Comparison of ENCODE assay signal across 1 cellular context in genomic region chr22:31753634-31754471, GRCh38.
A peak's percentile ranks its signal among the peaks of the same experiment; 100 is the strongest.
TF ChIP-seq lines count a peak whose summit lies in the region.

Gene DEPDC5, plus strand, starts transcription at chr22:31754019. Its CDS starts 903 bp downstream, at chr22:31754922.

TF ChIP-seq in HepG2, 621 proteins besides CTCF, POLR2A, EP300 and RAD21 (continued from another document and continues in another):
- TF ChIP-seq, protein P1, sequence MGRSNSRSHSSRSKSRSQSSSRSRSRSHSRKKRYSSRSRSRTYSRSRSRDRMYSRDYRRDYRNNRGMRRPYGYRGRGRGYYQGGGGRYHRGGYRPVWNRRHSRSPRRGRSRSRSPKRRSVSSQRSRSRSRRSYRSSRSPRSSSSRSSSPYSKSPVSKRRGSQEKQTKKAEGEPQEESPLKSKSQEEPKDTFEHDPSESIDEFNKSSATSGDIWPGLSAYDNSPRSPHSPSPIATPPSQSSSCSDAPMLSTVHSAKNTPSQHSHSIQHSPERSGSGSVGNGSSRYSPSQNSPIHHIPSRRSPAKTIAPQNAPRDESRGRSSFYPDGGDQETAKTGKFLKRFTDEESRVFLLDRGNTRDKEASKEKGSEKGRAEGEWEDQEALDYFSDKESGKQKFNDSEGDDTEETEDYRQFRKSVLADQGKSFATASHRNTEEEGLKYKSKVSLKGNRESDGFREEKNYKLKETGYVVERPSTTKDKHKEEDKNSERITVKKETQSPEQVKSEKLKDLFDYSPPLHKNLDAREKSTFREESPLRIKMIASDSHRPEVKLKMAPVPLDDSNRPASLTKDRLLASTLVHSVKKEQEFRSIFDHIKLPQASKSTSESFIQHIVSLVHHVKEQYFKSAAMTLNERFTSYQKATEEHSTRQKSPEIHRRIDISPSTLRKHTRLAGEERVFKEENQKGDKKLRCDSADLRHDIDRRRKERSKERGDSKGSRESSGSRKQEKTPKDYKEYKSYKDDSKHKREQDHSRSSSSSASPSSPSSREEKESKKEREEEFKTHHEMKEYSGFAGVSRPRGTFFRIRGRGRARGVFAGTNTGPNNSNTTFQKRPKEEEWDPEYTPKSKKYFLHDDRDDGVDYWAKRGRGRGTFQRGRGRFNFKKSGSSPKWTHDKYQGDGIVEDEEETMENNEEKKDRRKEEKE (IDR thresholded peaks at IDR 0.05) = no peak
- TF ChIP-seq HDAC1 (CRISPR knock-in tag; IDR thresholded peaks at IDR 0.05) (peak; percentile 89), KAT2B (IDR thresholded peaks at IDR 0.05; ENCODE audit: borderline replicate concordance, low read depth, low read length) (no peak), REL (CRISPR knock-in tag; conservative IDR thresholded peaks at IDR 0.05) (0 out of 2 replicates have a peak, but pooled peaks have one; percentile 58), ZNF331 (CRISPR knock-in tag; IDR thresholded peaks at IDR 0.05) (no peak; the same call in none of the 2 replicates), ZNF263 (CRISPR knock-in tag; IDR thresholded peaks at IDR 0.05) (no peak), ZNF775 (CRISPR knock-in tag; IDR thresholded peaks at IDR 0.05; ENCODE audit: borderline replicate concordance) (no peak), SRSF1 (optimal IDR thresholded peaks at IDR 0.05; ENCODE audit: low read depth, low read length) (no peak), GPN1 (CRISPR knock-in tag; IDR thresholded peaks at IDR 0.05; ENCODE audit: borderline replicate concordance) (no peak), ISL2 (CRISPR knock-in tag; IDR thresholded peaks at IDR 0.05) (peak; percentile 64; the same call in 1 of the 2 replicates), ZMAT5 (CRISPR knock-in tag; IDR thresholded peaks at IDR 0.05; ENCODE audit: borderline replicate concordance, low read depth) (no peak), ATF7-NPFF (CRISPR knock-in tag; IDR thresholded peaks at IDR 0.05; ENCODE audit: low read depth) (peak; percentile 27; the same call in 1 of the 2 replicates), ZBTB7A (CRISPR knock-in tag; IDR thresholded peaks at IDR 0.05) (0 out of 2 replicates have a peak, but pooled peaks have one; percentile 17), ZNF781 (CRISPR knock-in tag; IDR thresholded peaks at IDR 0.05; ENCODE audit: borderline replicate concordance, not compliant biosample characterization) (peak; percentile 4), ZNF720 (CRISPR knock-in tag; IDR thresholded peaks at IDR 0.05) (no peak), ZNF142 (CRISPR knock-in tag; IDR thresholded peaks at IDR 0.05) (no peak), CHD2 (IDR thresholded peaks at IDR 0.05; ENCODE audit: low read depth, low read length) (no peak; the same call in 1 of the 2 replicates), ZNF232 (CRISPR knock-in tag; IDR thresholded peaks at IDR 0.05; ENCODE audit: borderline replicate concordance) (no peak; the same call in 1 of the 2 replicates), ZNF337 (CRISPR knock-in tag; IDR thresholded peaks at IDR 0.05; ENCODE audit: borderline replicate concordance, low read depth) (no peak), CENPX (CRISPR knock-in tag; IDR thresholded peaks at IDR 0.05) (no peak), HNRNPLL (IDR thresholded peaks at IDR 0.05; ENCODE audit: low read depth, low read length, poor library complexity, severe bottlenecking) (peak; percentile 96)
- TF ChIP-seq, protein P2, sequence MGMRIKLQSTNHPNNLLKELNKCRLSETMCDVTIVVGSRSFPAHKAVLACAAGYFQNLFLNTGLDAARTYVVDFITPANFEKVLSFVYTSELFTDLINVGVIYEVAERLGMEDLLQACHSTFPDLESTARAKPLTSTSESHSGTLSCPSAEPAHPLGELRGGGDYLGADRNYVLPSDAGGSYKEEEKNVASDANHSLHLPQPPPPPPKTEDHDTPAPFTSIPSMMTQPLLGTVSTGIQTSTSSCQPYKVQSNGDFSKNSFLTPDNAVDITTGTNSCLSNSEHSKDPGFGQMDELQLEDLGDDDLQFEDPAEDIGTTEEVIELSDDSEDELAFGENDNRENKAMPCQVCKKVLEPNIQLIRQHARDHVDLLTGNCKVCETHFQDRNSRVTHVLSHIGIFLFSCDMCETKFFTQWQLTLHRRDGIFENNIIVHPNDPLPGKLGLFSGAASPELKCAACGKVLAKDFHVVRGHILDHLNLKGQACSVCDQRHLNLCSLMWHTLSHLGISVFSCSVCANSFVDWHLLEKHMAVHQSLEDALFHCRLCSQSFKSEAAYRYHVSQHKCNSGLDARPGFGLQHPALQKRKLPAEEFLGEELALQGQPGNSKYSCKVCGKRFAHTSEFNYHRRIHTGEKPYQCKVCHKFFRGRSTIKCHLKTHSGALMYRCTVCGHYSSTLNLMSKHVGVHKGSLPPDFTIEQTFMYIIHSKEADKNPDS (CRISPR knock-in tag; IDR thresholded peaks at IDR 0.05) = no peak
- TF ChIP-seq, protein P3, sequence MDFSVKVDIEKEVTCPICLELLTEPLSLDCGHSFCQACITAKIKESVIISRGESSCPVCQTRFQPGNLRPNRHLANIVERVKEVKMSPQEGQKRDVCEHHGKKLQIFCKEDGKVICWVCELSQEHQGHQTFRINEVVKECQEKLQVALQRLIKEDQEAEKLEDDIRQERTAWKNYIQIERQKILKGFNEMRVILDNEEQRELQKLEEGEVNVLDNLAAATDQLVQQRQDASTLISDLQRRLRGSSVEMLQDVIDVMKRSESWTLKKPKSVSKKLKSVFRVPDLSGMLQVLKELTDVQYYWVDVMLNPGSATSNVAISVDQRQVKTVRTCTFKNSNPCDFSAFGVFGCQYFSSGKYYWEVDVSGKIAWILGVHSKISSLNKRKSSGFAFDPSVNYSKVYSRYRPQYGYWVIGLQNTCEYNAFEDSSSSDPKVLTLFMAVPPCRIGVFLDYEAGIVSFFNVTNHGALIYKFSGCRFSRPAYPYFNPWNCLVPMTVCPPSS (IDR thresholded peaks at IDR 0.05) = no peak
- TF ChIP-seq, protein P4, sequence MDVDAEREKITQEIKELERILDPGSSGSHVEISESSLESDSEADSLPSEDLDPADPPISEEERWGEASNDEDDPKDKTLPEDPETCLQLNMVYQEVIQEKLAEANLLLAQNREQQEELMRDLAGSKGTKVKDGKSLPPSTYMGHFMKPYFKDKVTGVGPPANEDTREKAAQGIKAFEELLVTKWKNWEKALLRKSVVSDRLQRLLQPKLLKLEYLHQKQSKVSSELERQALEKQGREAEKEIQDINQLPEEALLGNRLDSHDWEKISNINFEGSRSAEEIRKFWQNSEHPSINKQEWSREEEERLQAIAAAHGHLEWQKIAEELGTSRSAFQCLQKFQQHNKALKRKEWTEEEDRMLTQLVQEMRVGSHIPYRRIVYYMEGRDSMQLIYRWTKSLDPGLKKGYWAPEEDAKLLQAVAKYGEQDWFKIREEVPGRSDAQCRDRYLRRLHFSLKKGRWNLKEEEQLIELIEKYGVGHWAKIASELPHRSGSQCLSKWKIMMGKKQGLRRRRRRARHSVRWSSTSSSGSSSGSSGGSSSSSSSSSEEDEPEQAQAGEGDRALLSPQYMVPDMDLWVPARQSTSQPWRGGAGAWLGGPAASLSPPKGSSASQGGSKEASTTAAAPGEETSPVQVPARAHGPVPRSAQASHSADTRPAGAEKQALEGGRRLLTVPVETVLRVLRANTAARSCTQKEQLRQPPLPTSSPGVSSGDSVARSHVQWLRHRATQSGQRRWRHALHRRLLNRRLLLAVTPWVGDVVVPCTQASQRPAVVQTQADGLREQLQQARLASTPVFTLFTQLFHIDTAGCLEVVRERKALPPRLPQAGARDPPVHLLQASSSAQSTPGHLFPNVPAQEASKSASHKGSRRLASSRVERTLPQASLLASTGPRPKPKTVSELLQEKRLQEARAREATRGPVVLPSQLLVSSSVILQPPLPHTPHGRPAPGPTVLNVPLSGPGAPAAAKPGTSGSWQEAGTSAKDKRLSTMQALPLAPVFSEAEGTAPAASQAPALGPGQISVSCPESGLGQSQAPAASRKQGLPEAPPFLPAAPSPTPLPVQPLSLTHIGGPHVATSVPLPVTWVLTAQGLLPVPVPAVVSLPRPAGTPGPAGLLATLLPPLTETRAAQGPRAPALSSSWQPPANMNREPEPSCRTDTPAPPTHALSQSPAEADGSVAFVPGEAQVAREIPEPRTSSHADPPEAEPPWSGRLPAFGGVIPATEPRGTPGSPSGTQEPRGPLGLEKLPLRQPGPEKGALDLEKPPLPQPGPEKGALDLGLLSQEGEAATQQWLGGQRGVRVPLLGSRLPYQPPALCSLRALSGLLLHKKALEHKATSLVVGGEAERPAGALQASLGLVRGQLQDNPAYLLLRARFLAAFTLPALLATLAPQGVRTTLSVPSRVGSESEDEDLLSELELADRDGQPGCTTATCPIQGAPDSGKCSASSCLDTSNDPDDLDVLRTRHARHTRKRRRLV (CRISPR knock-in tag; IDR thresholded peaks at IDR 0.05) = no peak
- TF ChIP-seq, protein P5, sequence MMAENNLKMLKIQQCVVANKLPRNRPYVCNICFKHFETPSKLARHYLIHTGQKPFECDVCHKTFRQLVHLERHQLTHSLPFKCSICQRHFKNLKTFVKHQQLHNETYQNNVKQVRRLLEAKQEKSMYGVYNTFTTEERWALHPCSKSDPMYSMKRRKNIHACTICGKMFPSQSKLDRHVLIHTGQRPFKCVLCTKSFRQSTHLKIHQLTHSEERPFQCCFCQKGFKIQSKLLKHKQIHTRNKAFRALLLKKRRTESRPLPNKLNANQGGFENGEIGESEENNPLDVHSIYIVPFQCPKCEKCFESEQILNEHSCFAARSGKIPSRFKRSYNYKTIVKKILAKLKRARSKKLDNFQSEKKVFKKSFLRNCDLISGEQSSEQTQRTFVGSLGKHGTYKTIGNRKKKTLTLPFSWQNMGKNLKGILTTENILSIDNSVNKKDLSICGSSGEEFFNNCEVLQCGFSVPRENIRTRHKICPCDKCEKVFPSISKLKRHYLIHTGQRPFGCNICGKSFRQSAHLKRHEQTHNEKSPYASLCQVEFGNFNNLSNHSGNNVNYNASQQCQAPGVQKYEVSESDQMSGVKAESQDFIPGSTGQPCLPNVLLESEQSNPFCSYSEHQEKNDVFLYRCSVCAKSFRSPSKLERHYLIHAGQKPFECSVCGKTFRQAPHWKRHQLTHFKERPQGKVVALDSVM (CRISPR knock-in tag; IDR thresholded peaks at IDR 0.05) = peak; percentile 81
- TF ChIP-seq, protein P6, sequence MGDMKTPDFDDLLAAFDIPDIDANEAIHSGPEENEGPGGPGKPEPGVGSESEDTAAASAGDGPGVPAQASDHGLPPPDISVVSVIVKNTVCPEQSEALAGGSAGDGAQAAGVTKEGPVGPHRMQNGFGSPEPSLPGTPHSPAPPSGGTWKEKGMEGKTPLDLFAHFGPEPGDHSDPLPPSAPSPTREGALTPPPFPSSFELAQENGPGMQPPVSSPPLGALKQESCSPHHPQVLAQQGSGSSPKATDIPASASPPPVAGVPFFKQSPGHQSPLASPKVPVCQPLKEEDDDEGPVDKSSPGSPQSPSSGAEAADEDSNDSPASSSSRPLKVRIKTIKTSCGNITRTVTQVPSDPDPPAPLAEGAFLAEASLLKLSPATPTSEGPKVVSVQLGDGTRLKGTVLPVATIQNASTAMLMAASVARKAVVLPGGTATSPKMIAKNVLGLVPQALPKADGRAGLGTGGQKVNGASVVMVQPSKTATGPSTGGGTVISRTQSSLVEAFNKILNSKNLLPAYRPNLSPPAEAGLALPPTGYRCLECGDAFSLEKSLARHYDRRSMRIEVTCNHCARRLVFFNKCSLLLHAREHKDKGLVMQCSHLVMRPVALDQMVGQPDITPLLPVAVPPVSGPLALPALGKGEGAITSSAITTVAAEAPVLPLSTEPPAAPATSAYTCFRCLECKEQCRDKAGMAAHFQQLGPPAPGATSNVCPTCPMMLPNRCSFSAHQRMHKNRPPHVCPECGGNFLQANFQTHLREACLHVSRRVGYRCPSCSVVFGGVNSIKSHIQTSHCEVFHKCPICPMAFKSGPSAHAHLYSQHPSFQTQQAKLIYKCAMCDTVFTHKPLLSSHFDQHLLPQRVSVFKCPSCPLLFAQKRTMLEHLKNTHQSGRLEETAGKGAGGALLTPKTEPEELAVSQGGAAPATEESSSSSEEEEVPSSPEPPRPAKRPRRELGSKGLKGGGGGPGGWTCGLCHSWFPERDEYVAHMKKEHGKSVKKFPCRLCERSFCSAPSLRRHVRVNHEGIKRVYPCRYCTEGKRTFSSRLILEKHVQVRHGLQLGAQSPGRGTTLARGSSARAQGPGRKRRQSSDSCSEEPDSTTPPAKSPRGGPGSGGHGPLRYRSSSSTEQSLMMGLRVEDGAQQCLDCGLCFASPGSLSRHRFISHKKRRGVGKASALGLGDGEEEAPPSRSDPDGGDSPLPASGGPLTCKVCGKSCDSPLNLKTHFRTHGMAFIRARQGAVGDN (CRISPR knock-in tag; IDR thresholded peaks at IDR 0.05) = peak; percentile 83
